In genomic region chr3:156677120-156677479, GRCh38 we compare ENCODE assay signal across 9 cellular contexts. TPM values are rescaled to one million over a fixed set of nuclear protein-coding genes. Genes with fewer than 3 reads are reported as not detected.
DNase-seq lines count a peak whose midpoint lies in the region; ATAC-seq, FAIRE-seq and TF ChIP-seq lines count a peak whose summit lies in the region.
"Had no signal": no experiment of that assay in that cellular context is flagged by ENCODE, and none has a peak within 500 bp of the region (broad histone marks: within the 10 kb centered on the region; RNA-seq: fewer than 3 reads in every experiment).

No MANE protein-coding gene starts in this region.

- no peaks in the 10 kb centered on the region for H3K79me1 ChIP-seq in mesenchymal stem cell (replicated peaks; ENCODE audit: low read length, poor library complexity, severe bottlenecking)

- peak overlapping the region; percentile 85; the same call in 1 of the 2 replicates for H3K27ac ChIP-seq in HL-60 (replicated peaks)
- H3K27ac ChIP-seq in mesenchymal stem cell (ENCODE audit: low read length, poor library complexity, severe bottlenecking) = no peak overlapping the region
- H3K27ac ChIP-seq in thyroid gland = no peak overlapping the region

- peak in 1 of 2 donors; percentile 33 for ATAC-seq in activated naive CD4-positive, alpha-beta T cell treated with anti-CD3 and anti-CD28 coated beads, Interleukin-2, amount 50 U/mL, for 72 hours
- ATAC-seq in GM21786 (IDR thresholded peaks at IDR 0.05; ENCODE audit: unreplicated experiment) = no peak

- no peak overlapping the region for H3K23ac ChIP-seq in mesenchymal stem cell (ENCODE audit: low read length in 2 of 2)

- H2BK120ac ChIP-seq in mesenchymal stem cell (ENCODE audit: low read depth, low read length) = no peak overlapping the region

- H3K27me3 ChIP-seq in HL-60 (ENCODE audit: insufficient read depth, poor library complexity, severe bottlenecking) (no peaks in the 10 kb centered on the region), mesenchymal stem cell (ENCODE audit: control insufficient read depth in 1 of 2, insufficient read depth in 1 of 2, low read length in 2 of 2) (no peaks in the 10 kb centered on the region), thyroid gland (no peaks in the 10 kb centered on the region)

- no peak overlapping the region for H2BK5ac ChIP-seq in mesenchymal stem cell (ENCODE audit: low read depth, low read length, poor library complexity, severe bottlenecking)

- DNase-seq in AG09309 (ENCODE audit: low read depth) (no peak), HL-60 (ENCODE audit: low read depth in 1 of 2, low spot score in 1 of 2) (no peak), mesenchymal stem cell (peak; percentile 48), NCI-H526 (lab: John Stamatoyannopoulos, UW) (no peak), GM12892 (ENCODE audit: insufficient read length) (no peak), thyroid gland (no peak)
- DNase-seq in activated naive CD4-positive, alpha-beta T cell treated with anti-CD3 and anti-CD28 coated beads, Interleukin-2, amount 50 U/mL, for 72 hours (ENCODE audit: low spot score in 2 of 2) = no peak
- DNase-seq: NCI-H2029 had no signal

- H3K4me3 ChIP-seq in AG09309 (ENCODE audit: control insufficient read depth, low read depth, low read length) = peak overlapping the region; percentile 95
- H3K4me3 ChIP-seq in HL-60 (replicated peaks; ENCODE audit: insufficient read depth, low read length) = peak overlapping the region; percentile 84; the same call in 1 of the 2 replicates
- peak overlapping the region in 1 of 2 experiments; percentile 97 for H3K4me3 ChIP-seq in mesenchymal stem cell (ENCODE audit: insufficient read depth in 1 of 2, low read depth in 1 of 2, low read length in 2 of 2)
- no peak overlapping the region for H3K4me3 ChIP-seq in thyroid gland (replicated peaks in 1 of 3)

- no peak overlapping the region for H2AK5ac ChIP-seq in mesenchymal stem cell (ENCODE audit: low read length, severe bottlenecking)

- H2BK12ac ChIP-seq in mesenchymal stem cell (ENCODE audit: low read length in 2 of 2) = no peak overlapping the region

- H3K14ac ChIP-seq in mesenchymal stem cell (ENCODE audit: low read length in 2 of 2) = no peak overlapping the region

- H4K91ac ChIP-seq in mesenchymal stem cell (ENCODE audit: low read length) = no peak overlapping the region

- H3K4ac ChIP-seq in mesenchymal stem cell (ENCODE audit: low read depth in 1 of 2, low read length in 2 of 2) = no peak overlapping the region

- H3K9me3 ChIP-seq in mesenchymal stem cell (ENCODE audit: control insufficient read depth, low read length) (no peaks in the 10 kb centered on the region), thyroid gland (no peaks in the 10 kb centered on the region)

- H4K8ac ChIP-seq in mesenchymal stem cell (ENCODE audit: low read length) = no peak overlapping the region

- no peak overlapping the region for H3K18ac ChIP-seq in mesenchymal stem cell (ENCODE audit: low read depth in 1 of 2, low read length in 2 of 2)

- peak overlapping the region; percentile 68 for H3K4me2 ChIP-seq in mesenchymal stem cell (ENCODE audit: low read length, poor library complexity, severe bottlenecking)

- peaks cover 2% of the 10 kb centered on the region for H3K4me1 ChIP-seq in mesenchymal stem cell (ENCODE audit: control insufficient read depth, insufficient read depth, low read depth, low read length)
- H3K4me1 ChIP-seq in thyroid gland = peaks cover 35 to 46% of the 10 kb centered on the region in 2 donors

- H3K36me3 Mint-ChIP-seq in activated naive CD4-positive, alpha-beta T cell treated with anti-CD3 and anti-CD28 coated beads, Interleukin-2, amount 50 U/mL, for 72 hours = peaks cover 52 to 53% of the 10 kb centered on the region in 2 donors

- H3K36me3 ChIP-seq in mesenchymal stem cell (ENCODE audit: control insufficient read depth in 1 of 2, insufficient read depth in 2 of 2, low read depth in 1 of 2, low read length in 2 of 2) (peaks cover 5 to 33% of the 10 kb centered on the region in 2 experiments), thyroid gland (peaks cover 0 to 8% of the 10 kb centered on the region in 2 donors)

- H3K9me3 Mint-ChIP-seq in activated naive CD4-positive, alpha-beta T cell treated with anti-CD3 and anti-CD28 coated beads, Interleukin-2, amount 50 U/mL, for 72 hours = no peaks in the 10 kb centered on the region

- no peak overlapping the region for H2AFZ ChIP-seq in mesenchymal stem cell (ENCODE audit: low read depth, low read length)

- TF ChIP-seq CTCF in AG09309 (IDR thresholded peaks at IDR 0.05; ENCODE audit: control insufficient read depth, insufficient read depth, low read depth, low read length, missing control alignments) (no peak), HL-60 (IDR thresholded peaks at IDR 0.05; ENCODE audit: insufficient read depth, low read length) (no peak), thyroid gland (IDR thresholded peaks at IDR 0.05) (no peak)

- H3K27ac Mint-ChIP-seq in activated naive CD4-positive, alpha-beta T cell treated with anti-CD3 and anti-CD28 coated beads, Interleukin-2, amount 50 U/mL, for 72 hours = peak overlapping the region; percentile 87 to 91

- no peak overlapping the region for H2BK15ac ChIP-seq in mesenchymal stem cell (ENCODE audit: low read depth, poor library complexity, severe bottlenecking)

- intact Hi-C loops in thyroid gland (cut with DNase I) = loop anchor here (10.0 kb wide), 2 partner anchors 122 to 138 kb away; partner anchors contain the start of gene SSR3

- no peak for FAIRE-seq in GM12892 (lab: Jason Lieb, UNC)

- 58% methylated on average over 1 of the region's 1 CpG for WGBS in mesenchymal stem cell
- 89 to 94% methylated on average over 1 of the region's 1 CpG for WGBS in thyroid gland, 2 donors

- peak overlapping the region; percentile 99 for H3K9ac ChIP-seq in mesenchymal stem cell (ENCODE audit: low read length)

- TF ChIP-seq POLR2A in GM12892 (IDR thresholded peaks at IDR 0.05; ENCODE audit: low read depth, low read length) (no peak), thyroid gland (IDR thresholded peaks at IDR 0.05) (no peak)

RNA-seq across cellular contexts. Expression of gene TIPARP, which starts 2.7 kb away (rescaled TPM):
- 100 to 1,000 TPM in 1 of 2 donors, 10 to 100 TPM in 1; 27.0 to 111 TPM for total RNA-seq in activated naive CD4-positive, alpha-beta T cell treated with anti-CD3 and anti-CD28 coated beads, Interleukin-2, amount 50 U/mL, for 72 hours
- polyA plus RNA-seq in mesenchymal stem cell (2013, experiment 1 of 2) = 6.3 TPM
- polyA plus RNA-seq in mesenchymal stem cell (2013, experiment 2 of 2) = 5.7 TPM
- 29.5 TPM for polyA plus RNA-seq in GM12892 (2012; ENCODE audit: missing spikeins)
- 10 to 100 TPM; 23.3 to 65.0 (median 31.2) TPM for total RNA-seq in thyroid gland

Comparison
In these comparisons a context has a peak if more than half of its experiments do, and no peak if none do; other contexts are left out.
1. H3K4me3 ChIP-seq: peak in AG09309 (single experiment) and HL-60 (single experiment); none in thyroid gland (0 of 3).